In the genomic region with DNA sequence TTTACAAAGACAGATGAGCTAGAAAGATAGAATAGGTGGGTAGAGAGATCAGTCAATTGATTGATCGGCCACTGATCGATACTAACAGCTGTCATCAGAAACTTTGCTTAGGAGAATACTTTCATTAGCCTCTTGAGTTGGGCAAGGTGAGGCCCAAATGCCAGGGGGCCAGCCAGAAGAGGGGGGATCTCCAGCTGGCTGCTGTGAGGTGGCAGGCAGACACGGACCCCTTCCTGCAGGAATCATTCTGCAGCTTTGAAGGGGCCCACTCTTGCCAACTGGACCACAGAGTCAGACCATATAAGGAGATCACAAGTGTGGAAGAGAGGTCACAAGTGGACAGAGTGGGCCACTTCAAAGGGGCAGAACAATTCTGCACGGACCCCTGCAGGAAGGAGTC, we compare ENCODE assay signal across 16 cellular contexts.
DNase-seq lines count a peak whose midpoint lies in the region; ATAC-seq and TF ChIP-seq lines count a peak whose summit lies in the region.
"Had no signal": no experiment of that assay in that cellular context is flagged by ENCODE, and none has a peak within 500 bp of the region (broad histone marks: within the 10 kb centered on the region; RNA-seq: fewer than 3 reads in every experiment).

No MANE protein-coding gene starts in this region.

- TF ChIP-seq EP300 in esophagus muscularis mucosa (IDR thresholded peaks at IDR 0.05) (no peak), stomach (IDR thresholded peaks at IDR 0.05) (no peak)

- H3K9me3 ChIP-seq in HUES6 (ENCODE audit: control insufficient read depth, insufficient read depth, low read depth, low read length) (no peaks in the 10 kb centered on the region), esophagus muscularis mucosa (no peaks in the 10 kb centered on the region), neural progenitor cell (ENCODE audit: low read depth) (no peaks in the 10 kb centered on the region), thyroid gland (no peaks in the 10 kb centered on the region), stomach (no peaks in the 10 kb centered on the region)
- H3K9me3 ChIP-seq: BLaER1 treated with 17β-estradiol and CSF1 and Interleukin-3, amounts not matched to agents 10 nM and 100 nM had no signal

- peaks cover 23% of the 10 kb centered on the region for H3K4me1 ChIP-seq in HUES6 (ENCODE audit: control insufficient read depth, insufficient read depth, low read length)
- H3K4me1 ChIP-seq in esophagus muscularis mucosa, result no peaks in the 10 kb centered on the region
- no peaks in the 10 kb centered on the region for H3K4me1 ChIP-seq in neural progenitor cell
- peaks cover 0 to 8% of the 10 kb centered on the region in 2 donors for H3K4me1 ChIP-seq in thyroid gland
- H3K4me1 ChIP-seq in stomach, result peaks cover 0 to 18% (median 6%) of the 10 kb centered on the region in 4 donors
- H3K4me1 ChIP-seq: BLaER1 treated with 17β-estradiol and CSF1 and Interleukin-3, amounts not matched to agents 10 nM and 100 nM had no signal

- TF ChIP-seq POLR2A in esophagus muscularis mucosa (IDR thresholded peaks at IDR 0.05; ENCODE audit: low read depth), result no peak
- TF ChIP-seq POLR2A in thyroid gland (IDR thresholded peaks at IDR 0.05), result no peak
- TF ChIP-seq POLR2A in stomach (IDR thresholded peaks at IDR 0.05), result no peak

- H3K9me3 Mint-ChIP-seq in neural progenitor cell, result no peaks in the 10 kb centered on the region
- H3K9me3 Mint-ChIP-seq: H9 had no signal

- H3K27ac ChIP-seq in HUES6 (ENCODE audit: low read depth, low read length) (no peak overlapping the region), esophagus muscularis mucosa (replicated peaks in 1 of 4) (no peak overlapping the region), neural progenitor cell (no peak overlapping the region), thyroid gland (no peak overlapping the region), stomach (no peak overlapping the region)
- H3K27ac ChIP-seq: BLaER1 treated with 17β-estradiol and CSF1 and Interleukin-3, amounts not matched to agents 10 nM and 100 nM; HL-60 had no signal

- TF ChIP-seq CTCF in esophagus muscularis mucosa (IDR thresholded peaks at IDR 0.05) (no peak), neural progenitor cell (IDR thresholded peaks at IDR 0.05) (no peak), thyroid gland (IDR thresholded peaks at IDR 0.05) (no peak), stomach (IDR thresholded peaks at IDR 0.05) (no peak)

- peak; percentile 86 for DNase-seq in esophagus muscularis mucosa (ENCODE audit: extremely low spot score)
- no peak for DNase-seq in neural progenitor cell (ENCODE audit: low spot score)
- DNase-seq in thyroid gland, result peak; percentile 5 to 19
- DNase-seq in GM03348 (ENCODE audit: low spot score), result no peak
- DNase-seq in stomach, result no peak
- DNase-seq: ACHN; Calu3; CD4-positive, CD25-positive, alpha-beta regulatory T cell; DMS 273 treated with DMSO at 0.1 percent for 48 hours had no signal

- WGBS in esophagus muscularis mucosa, result 84% methylated on average over 4 of the region's 4 CpGs
- 50 to 69% methylated on average over 4 of the region's 4 CpGs for WGBS in thyroid gland, 2 donors
- 77 to 92% (median 86%) methylated on average over 3 to 4 of the region's 4 CpGs for WGBS in stomach, 5 donors

- no peak for ATAC-seq in HG03469 (IDR thresholded peaks at IDR 0.05; ENCODE audit: unreplicated experiment)
- ATAC-seq: GM12878 had no signal

- peak overlapping the region; percentile 78 for H3K27ac Mint-ChIP-seq in neural progenitor cell
- H3K27ac Mint-ChIP-seq: CD4-positive, CD25-positive, alpha-beta regulatory T cell; GM23338 had no signal

- H4K20me1 ChIP-seq in neural progenitor cell (ENCODE audit: low read depth), result no peaks in the 10 kb centered on the region
- H4K20me1 ChIP-seq: BLaER1 treated with 17β-estradiol and CSF1 and Interleukin-3, amounts not matched to agents 10 nM and 100 nM had no signal

- H3K4me3 Mint-ChIP-seq in neural progenitor cell, result no peak overlapping the region
- H3K4me3 Mint-ChIP-seq: CD4-positive, CD25-positive, alpha-beta regulatory T cell; GM23338; H9 had no signal

- no peak overlapping the region for H3K4me2 ChIP-seq in neural progenitor cell
- H3K4me2 ChIP-seq: BLaER1 treated with 17β-estradiol and CSF1 and Interleukin-3, amounts not matched to agents 10 nM and 100 nM; GM23338 had no signal

- H3K36me3 Mint-ChIP-seq in neural progenitor cell, result no peaks in the 10 kb centered on the region
- H3K36me3 Mint-ChIP-seq: CD4-positive, CD25-positive, alpha-beta regulatory T cell had no signal

- H3K36me3 ChIP-seq in HUES6 (ENCODE audit: control insufficient read depth, insufficient read depth, low read length) (no peaks in the 10 kb centered on the region), esophagus muscularis mucosa (no peaks in the 10 kb centered on the region), neural progenitor cell (no peaks in the 10 kb centered on the region), thyroid gland (no peaks in the 10 kb centered on the region), stomach (no peaks in the 10 kb centered on the region)
- H3K36me3 ChIP-seq: BLaER1 treated with 17β-estradiol and CSF1 and Interleukin-3, amounts not matched to agents 10 nM and 100 nM had no signal

- H3K9ac ChIP-seq in HUES6 (ENCODE audit: low read length) (peak overlapping the region; percentile 16), neural progenitor cell (no peak overlapping the region)
- H3K9ac ChIP-seq: BLaER1 treated with 17β-estradiol and CSF1 and Interleukin-3, amounts not matched to agents 10 nM and 100 nM had no signal

- H3K4me3 ChIP-seq in HUES6 (ENCODE audit: low read depth, low read length) (no peak overlapping the region), esophagus muscularis mucosa (no peak overlapping the region), neural progenitor cell (no peak overlapping the region), thyroid gland (replicated peaks in 1 of 3) (no peak overlapping the region), stomach (no peak overlapping the region)
- H3K4me3 ChIP-seq: BLaER1 treated with 17β-estradiol and CSF1 and Interleukin-3, amounts not matched to agents 10 nM and 100 nM; GM12878; GM23338 had no signal

- no peak overlapping the region for H2AFZ ChIP-seq in neural progenitor cell (replicated peaks)

- no peaks in the 10 kb centered on the region for H3K79me2 ChIP-seq in neural progenitor cell (ENCODE audit: low read depth)

- intact Hi-C loops in esophagus muscularis mucosa (cut with DNase I), result no loop called here
- intact Hi-C loops in thyroid gland (cut with DNase I), result no loop called here
- intact Hi-C loops in stomach (cut with DNase I; ENCODE audit: low total_unique reads), result no loop called here

- H3F3A ChIP-seq in neural progenitor cell (ENCODE audit: low read depth), result no peaks in the 10 kb centered on the region

- H3K4me1 Mint-ChIP-seq in neural progenitor cell, result peaks cover 6% of the 10 kb centered on the region
- H3K4me1 Mint-ChIP-seq: CD4-positive, CD25-positive, alpha-beta regulatory T cell had no signal

- H3K27me3 ChIP-seq in HUES6 (ENCODE audit: control insufficient read depth, insufficient read depth, low read length), result no peaks in the 10 kb centered on the region
- H3K27me3 ChIP-seq in esophagus muscularis mucosa, result no peaks in the 10 kb centered on the region
- no peaks in the 10 kb centered on the region for H3K27me3 ChIP-seq in neural progenitor cell
- H3K27me3 ChIP-seq in thyroid gland, result no peaks in the 10 kb centered on the region
- no peaks in the 10 kb centered on the region for H3K27me3 ChIP-seq in stomach
- H3K27me3 ChIP-seq: BLaER1 treated with 17β-estradiol and CSF1 and Interleukin-3, amounts not matched to agents 10 nM and 100 nM had no signal

- peaks cover 3% of the 10 kb centered on the region for H3K27me3 Mint-ChIP-seq in neural progenitor cell (ENCODE audit: insufficient read depth, low read depth)
- H3K27me3 Mint-ChIP-seq: CD4-positive, CD25-positive, alpha-beta regulatory T cell had no signal

Comparison
In these comparisons a context has a peak if more than half of its experiments do, and no peak if none do; other contexts are left out.
1. DNase-seq: peak in esophagus muscularis mucosa (single experiment) and thyroid gland (2 of 2); none in neural progenitor cell (single experiment), GM03348 (single experiment) and stomach (single experiment).